8 cellular contexts compared by ENCODE assay signal in genomic region chr12:46383654-46384450, GRCh38. TPM values are rescaled to one million over a fixed set of nuclear protein-coding genes. Genes with fewer than 3 reads are reported as not detected.
DNase-seq lines count a peak whose midpoint lies in the region; ATAC-seq and TF ChIP-seq lines count a peak whose summit lies in the region.

No MANE protein-coding gene starts in this region.

- H3K27ac Mint-ChIP-seq in progenitor cell of endocrine pancreas = peak overlapping the region; percentile 93

- no peaks in the 10 kb centered on the region for H3K36me3 Mint-ChIP-seq in progenitor cell of endocrine pancreas (ENCODE audit: insufficient read depth)

- H3K9me3 Mint-ChIP-seq in progenitor cell of endocrine pancreas (ENCODE audit: low read depth) = no peaks in the 10 kb centered on the region

- H3K36me3 ChIP-seq in HUES48 (ENCODE audit: control insufficient read depth, insufficient read depth, low read length) = peaks cover 5% of the 10 kb centered on the region; the same call in 1 of the 2 replicates
- no peaks in the 10 kb centered on the region for H3K36me3 ChIP-seq in heart left ventricle
- no peaks in the 10 kb centered on the region for H3K36me3 ChIP-seq in urinary bladder (ENCODE audit: insufficient read depth)

- 0 to 2% (median 0%) methylated on average over 28 to 47 of the region's 47 CpGs for WGBS in heart left ventricle, 4 donors
- under 1% methylated on average over 47 of the region's 47 CpGs for WGBS in urinary bladder

- H3K4me3 Mint-ChIP-seq in progenitor cell of endocrine pancreas (ENCODE audit: low read depth) = peak overlapping the region; percentile 79

- peak; percentile 31 for ATAC-seq in GM21381 (IDR thresholded peaks at IDR 0.05; ENCODE audit: unreplicated experiment)
- peak; percentile 80 for ATAC-seq in SK-N-SH treated with all-trans-retinoic acid at 6 μM for 48 hours
- ATAC-seq in heart left ventricle = peak; percentile 90 to 95 (median 94)

- H3K9ac ChIP-seq in HUES48 (ENCODE audit: low read depth, low read length) = peak overlapping the region; percentile 86

- peaks cover 21% of the 10 kb centered on the region for H3K4me1 Mint-ChIP-seq in progenitor cell of endocrine pancreas (ENCODE audit: low read depth)

- peak in 5 of 12 donors; percentile 6 to 44 (median 27) for TF ChIP-seq CTCF in heart left ventricle (IDR thresholded peaks at IDR 0.05)
- no peak for TF ChIP-seq CTCF in progenitor cell of endocrine pancreas (IDR thresholded peaks at IDR 0.05; ENCODE audit: unreplicated experiment)

- DNase-seq in DMS153 treated with DMSO at 0.1 percent for 48 hours (lab: John Stamatoyannopoulos, UW; ENCODE audit: unreplicated experiment) (peak; percentile 13), heart left ventricle (peak; percentile 94 to 97 (median 95)), progenitor cell of endocrine pancreas (ENCODE audit: low spot score, unreplicated experiment) (no peak)
- peak; percentile 37 for DNase-seq in activated naive CD8-positive, alpha-beta T cell treated with anti-CD3 and anti-CD28 coated beads, Interleukin-2, amount 50 U/mL, for 16 hours (ENCODE audit: low read depth, low spot score)

- no peaks in the 10 kb centered on the region for H3K27me3 Mint-ChIP-seq in progenitor cell of endocrine pancreas

- H3K4me1 ChIP-seq in HUES48 (ENCODE audit: control insufficient read depth, insufficient read depth, low read length) (peaks cover 48% of the 10 kb centered on the region), heart left ventricle (peaks cover 0 to 59% (median 47%) of the 10 kb centered on the region in 12 donors), urinary bladder (ENCODE audit: insufficient read depth) (peaks cover 2% of the 10 kb centered on the region)

- H3K27ac ChIP-seq in HUES48 (ENCODE audit: low read depth, low read length) (peak overlapping the region; percentile 99), heart left ventricle (peak overlapping the region; percentile 97 to 100 (median 100)), urinary bladder (ENCODE audit: low read depth) (peak overlapping the region; percentile 93)

- H3K4me3 ChIP-seq in HUES48 (ENCODE audit: low read depth, low read length) = peak overlapping the region; percentile 92
- H3K4me3 ChIP-seq in heart left ventricle = peak overlapping the region; percentile 30 to 82 (median 74)
- H3K4me3 ChIP-seq in urinary bladder (ENCODE audit: low read depth, low read length) = peak overlapping the region; percentile 45

- no peaks in the 10 kb centered on the region for H3K9me3 ChIP-seq in HUES48 (ENCODE audit: control insufficient read depth, insufficient read depth, low read length)
- H3K9me3 ChIP-seq in heart left ventricle = peaks cover 0 to 3% (median 0%) of the 10 kb centered on the region in 12 donors

- TF ChIP-seq POLR2A in heart left ventricle (IDR thresholded peaks at IDR 0.05) = peak in 1 of 2 donors; percentile 88

- H3K27me3 ChIP-seq in HUES48 (ENCODE audit: control insufficient read depth, insufficient read depth, low read length) (no peaks in the 10 kb centered on the region), heart left ventricle (no peaks in the 10 kb centered on the region)

- intact Hi-C loops in heart left ventricle (cut with DNase I) = loop anchor here in 9 of 10 donors (1.0 to 10.0 kb wide), 13 partner anchors 12 to 389 kb away; partner anchors contain the start of genes SCAF11 (in 1 of the 9) and SLC38A2 (in 1 of the 9)

TF ChIP-seq in SK-N-SH treated with all-trans-retinoic acid at 6 μM for 48 hours, 23 proteins besides CTCF, POLR2A, EP300 and RAD21:
- no peak for TF ChIP-seq ZFP3 (CRISPR knock-in tag; IDR thresholded peaks at IDR 0.05)
- TF ChIP-seq GLIS3 (CRISPR knock-in tag; IDR thresholded peaks at IDR 0.05) = peak; percentile 41; the same call in 1 of the 2 replicates
- TF ChIP-seq PPARA (CRISPR knock-in tag; IDR thresholded peaks at IDR 0.05; ENCODE audit: borderline replicate concordance) = no peak
- no peak; the same call in 1 of the 2 replicates for TF ChIP-seq SNAI2 (CRISPR knock-in tag; IDR thresholded peaks at IDR 0.05)
- no peak for TF ChIP-seq ZFP30 (CRISPR knock-in tag; IDR thresholded peaks at IDR 0.05)
- no peak for TF ChIP-seq PATZ1 (CRISPR knock-in tag; IDR thresholded peaks at IDR 0.05; ENCODE audit: borderline replicate concordance)
- no peak for TF ChIP-seq BACH2 (CRISPR knock-in tag; IDR thresholded peaks at IDR 0.05; ENCODE audit: borderline replicate concordance)
- no peak for TF ChIP-seq TCF4 (CRISPR knock-in tag; IDR thresholded peaks at IDR 0.05; ENCODE audit: borderline replicate concordance)
- 0 out of 2 replicates have a peak, but pooled peaks have one; percentile 25 for TF ChIP-seq CREB5 (CRISPR knock-in tag; IDR thresholded peaks at IDR 0.05; ENCODE audit: low read depth)
- no peak for TF ChIP-seq ARNTL (CRISPR knock-in tag; IDR thresholded peaks at IDR 0.05; ENCODE audit: borderline replicate concordance, low read depth)
- 0 out of 2 replicates have a peak, but pooled peaks have one; percentile 37 for TF ChIP-seq ZC3H10 (CRISPR knock-in tag; IDR thresholded peaks at IDR 0.05)
- no peak for TF ChIP-seq RARB (CRISPR knock-in tag; IDR thresholded peaks at IDR 0.05)
- TF ChIP-seq CSRNP3 (CRISPR knock-in tag; IDR thresholded peaks at IDR 0.05) = no peak
- TF ChIP-seq TSHZ2 (CRISPR knock-in tag; IDR thresholded peaks at IDR 0.05) = peak; percentile 58; the same call in 1 of the 2 replicates

RNA-seq across cellular contexts. Expression of gene SLC38A2, which starts 11.3 kb away (rescaled TPM):
- total RNA-seq in heart left ventricle (100 to 1,000 TPM in 7 of 9 donors, 10 to 100 TPM in 2; 82.1 to 373 (median 161) TPM), progenitor cell of endocrine pancreas (216 and 224 TPM in 2 replicates), urinary bladder (471 TPM)
- polyA plus RNA-seq in heart left ventricle (100 to 1,000 TPM in 1 of 2 donors, 10 to 100 TPM in 1; 39.7 to 195 TPM), urinary bladder (128 TPM)

Comparison
In these comparisons a context has a peak if more than half of its experiments do, and no peak if none do; other contexts are left out.
1. ATAC-seq: peak in every context shown above with its lines; median percentile 94 in heart left ventricle; 80 in SK-N-SH treated with all-trans-retinoic acid at 6 μM for 48 hours; 31 in GM21381.